Comparison of ENCODE assay signal across 17 cellular contexts in genomic region chr1:902802-903201, GRCh38. TPM values are rescaled to one million over a fixed set of nuclear protein-coding genes. Genes with fewer than 3 reads are reported as not detected.
DNase-seq lines count a peak whose midpoint lies in the region; ATAC-seq, FAIRE-seq and TF ChIP-seq lines count a peak whose summit lies in the region.
"Had no signal": no experiment of that assay in that cellular context is flagged by ENCODE, and none has a peak within 500 bp of the region (broad histone marks: within the 10 kb centered on the region; RNA-seq: fewer than 3 reads in every experiment).

No MANE protein-coding gene starts in this region.

- TF ChIP-seq EP300 in SK-N-SH (IDR thresholded peaks at IDR 0.05; ENCODE audit: borderline replicate concordance in 1 of 2, low read depth in 1 of 2, low read length in 1 of 2), result no peak
- TF ChIP-seq EP300 in K562 (IDR thresholded peaks at IDR 0.05; ENCODE audit: low read length), result no peak

- DNase-seq in SK-N-SH (peak; percentile 3), GM10248 (ENCODE audit: extremely low spot score) (peak; percentile 3), K562 (ENCODE audit: extremely low read depth in 1 of 4, low spot score in 3 of 4) (peak in 1 of 4 experiments; percentile 4), natural killer cell (peak; percentile 11), vagina (ENCODE audit: extremely low spot score in 2 of 2) (no peak), 8988T (no peak)
- no peak for DNase-seq in activated T-helper 1 cell treated with anti-CD3 and anti-CD28 coated beads, Interleukin-12 subunit alpha, Interleukin-12 subunit beta, Interleukin-2, Interleukin-4 antibody, amounts not matched to agents 30 ng/mL and 10 ng/mL and 1 ng/mL, durations not matched to agents 14 hours and 24 hours and 36 hours (ENCODE audit: low spot score)
- DNase-seq: COR-L47, Kasumi-1, NCI-H1930, NCI-H2171, NCI-H774, PC-9 had no signal

- H4K20me1 ChIP-seq in SK-N-SH (ENCODE audit: insufficient read depth) (no peaks in the 10 kb centered on the region), K562 (replicated peaks; ENCODE audit: control insufficient read depth, insufficient read depth, low read length) (no peaks in the 10 kb centered on the region; the same call in 1 of the 2 replicates)

- H3K27ac ChIP-seq in SK-N-SH (ENCODE audit: low read depth in 2 of 2, low read length in 1 of 2), result no peak overlapping the region
- H3K27ac ChIP-seq in K562 (ENCODE audit: extremely low read depth, low read depth, low read length), result no peak overlapping the region
- no peak overlapping the region for H3K27ac ChIP-seq in vagina
- H3K27ac ChIP-seq: 22Rv1, C4-2B, PC-9 had no signal

- peaks cover 16 to 23% of the 10 kb centered on the region in 2 donors for H3K4me1 Mint-ChIP-seq in natural killer cell
- H3K4me1 Mint-ChIP-seq in activated T-helper 1 cell treated with anti-CD3 and anti-CD28 coated beads, Interleukin-12 subunit alpha, Interleukin-12 subunit beta, Interleukin-2, Interleukin-4 antibody, amounts not matched to agents 30 ng/mL and 10 ng/mL and 1 ng/mL, durations not matched to agents 14 hours and 24 hours and 36 hours (ENCODE audit: low read depth), result peaks cover 15% of the 10 kb centered on the region

- POLR2A ChIA-PET in SK-N-SH (lab: Yijun Ruan, JAX) (no interaction called here), GM10248 (lab: Yijun Ruan, JAX) (no interaction called here), K562 (lab: Yijun Ruan, JAX) (interaction anchor here (0.6 kb wide), 1 partner anchor 23 kb away, joined by 3 read pairs; no protein-coding TSS in a partner anchor)

- H3K27ac Mint-ChIP-seq in natural killer cell, result no peak overlapping the region
- no peak overlapping the region for H3K27ac Mint-ChIP-seq in activated T-helper 1 cell treated with anti-CD3 and anti-CD28 coated beads, Interleukin-12 subunit alpha, Interleukin-12 subunit beta, Interleukin-2, Interleukin-4 antibody, amounts not matched to agents 30 ng/mL and 10 ng/mL and 1 ng/mL, durations not matched to agents 14 hours and 24 hours and 36 hours

- H3K4me3 Mint-ChIP-seq in natural killer cell, result no peak overlapping the region
- H3K4me3 Mint-ChIP-seq in activated T-helper 1 cell treated with anti-CD3 and anti-CD28 coated beads, Interleukin-12 subunit alpha, Interleukin-12 subunit beta, Interleukin-2, Interleukin-4 antibody, amounts not matched to agents 30 ng/mL and 10 ng/mL and 1 ng/mL, durations not matched to agents 14 hours and 24 hours and 36 hours, result no peak overlapping the region

- no peak for TF ChIP-seq CTCF in SK-N-SH (IDR thresholded peaks at IDR 0.05)
- no peak for TF ChIP-seq CTCF in GM10248 (IDR thresholded peaks at IDR 0.05; ENCODE audit: control extremely low read depth, extremely low read depth, low read depth, missing control alignments)
- no peak for TF ChIP-seq CTCF in K562 (IDR thresholded peaks at IDR 0.05 in 2 of 3, conservative IDR thresholded peaks at IDR 0.05 in 1 of 3; ENCODE audit: insufficient read depth in 2 of 3, low read depth in 1 of 3, low read length in 3 of 3)
- TF ChIP-seq CTCF in natural killer cell (IDR thresholded peaks at IDR 0.05), result no peak
- no peak for TF ChIP-seq CTCF in vagina (IDR thresholded peaks at IDR 0.05)

- H3K9ac ChIP-seq in SK-N-SH, result no peak overlapping the region
- H3K9ac ChIP-seq in K562 (ENCODE audit: insufficient read depth in 1 of 2, low read depth in 2 of 2, low read length in 2 of 2), result 0 out of 4 replicates have a peak overlapping the region, but pooled peaks of 1 of the 2 experiments have one; percentile 91

- no peaks in the 10 kb centered on the region for H3K36me3 ChIP-seq in SK-N-SH (replicated peaks in 1 of 2; ENCODE audit: control insufficient read depth in 1 of 2, insufficient read depth in 2 of 2, low read length in 1 of 2)
- H3K36me3 ChIP-seq in K562 (ENCODE audit: control insufficient read depth, insufficient read depth, low read length), result no peaks in the 10 kb centered on the region
- no peaks in the 10 kb centered on the region for H3K36me3 ChIP-seq in vagina

- H3K27me3 ChIP-seq in SK-N-SH (ENCODE audit: insufficient read depth), result peaks cover 4% of the 10 kb centered on the region; the same call in 1 of the 2 replicates
- H3K27me3 ChIP-seq in K562 (ENCODE audit: control insufficient read depth in 2 of 2, insufficient read depth in 2 of 2, low read length in 2 of 2), result peaks cover 18 to 32% of the 10 kb centered on the region in 2 experiments
- no peaks in the 10 kb centered on the region for H3K27me3 ChIP-seq in vagina

- WGBS in SK-N-SH (ENCODE audit: low lambda C conversion rate), result 97% methylated on average over 12 of the region's 21 CpGs
- whole genome bisulfite sequencing in K562 (ENCODE audit: insufficient coverage, low coverage, missing lambda C conversion rate), result 82% methylated on average over 21 of the region's 21 CpGs

- no peak for FAIRE-seq in K562 (lab: Jason Lieb, UNC)
- FAIRE-seq: H54 had no signal

- H3K79me2 ChIP-seq in SK-N-SH (ENCODE audit: insufficient read depth) (no peaks in the 10 kb centered on the region), K562 (ENCODE audit: control insufficient read depth, insufficient read depth, low read length) (no peaks in the 10 kb centered on the region)

- TF ChIP-seq POLR2A in K562 (conservative IDR thresholded peaks at IDR 0.05) (no peak), vagina (IDR thresholded peaks at IDR 0.05) (no peak)

- H3K27me3 Mint-ChIP-seq in natural killer cell (ENCODE audit: low read depth in 2 of 2), result peaks cover 10 to 29% of the 10 kb centered on the region in 2 donors
- H3K27me3 Mint-ChIP-seq in activated T-helper 1 cell treated with anti-CD3 and anti-CD28 coated beads, Interleukin-12 subunit alpha, Interleukin-12 subunit beta, Interleukin-2, Interleukin-4 antibody, amounts not matched to agents 30 ng/mL and 10 ng/mL and 1 ng/mL, durations not matched to agents 14 hours and 24 hours and 36 hours (ENCODE audit: insufficient read depth), result peaks cover 46% of the 10 kb centered on the region

- no peaks in the 10 kb centered on the region for H3K36me3 Mint-ChIP-seq in natural killer cell
- H3K36me3 Mint-ChIP-seq in activated T-helper 1 cell treated with anti-CD3 and anti-CD28 coated beads, Interleukin-12 subunit alpha, Interleukin-12 subunit beta, Interleukin-2, Interleukin-4 antibody, amounts not matched to agents 30 ng/mL and 10 ng/mL and 1 ng/mL, durations not matched to agents 14 hours and 24 hours and 36 hours (ENCODE audit: low read depth), result peaks cover 2% of the 10 kb centered on the region

- H2AFZ ChIP-seq in SK-N-SH (ENCODE audit: low read depth) (no peak overlapping the region), K562 (ENCODE audit: low read depth, low read length) (no peak overlapping the region)
- H2AFZ ChIP-seq: PC-9 had no signal

- no peaks in the 10 kb centered on the region for H3K9me2 ChIP-seq in SK-N-SH

- in situ Hi-C loops in K562 (cut with MboI), result no loop called here

- H3K9me3 Mint-ChIP-seq in natural killer cell, result no peaks in the 10 kb centered on the region
- peaks cover 10% of the 10 kb centered on the region for H3K9me3 Mint-ChIP-seq in activated T-helper 1 cell treated with anti-CD3 and anti-CD28 coated beads, Interleukin-12 subunit alpha, Interleukin-12 subunit beta, Interleukin-2, Interleukin-4 antibody, amounts not matched to agents 30 ng/mL and 10 ng/mL and 1 ng/mL, durations not matched to agents 14 hours and 24 hours and 36 hours

- ATAC-seq in SK-N-SH treated with all-trans-retinoic acid at 6 μM for 48 hours (no peak), K562 (no peak), natural killer cell (no peak)

- intact Hi-C loops in K562 (cut with micrococcal nuclease), result no loop called here
- intact Hi-C loops in natural killer cell (cut with micrococcal nuclease), result no loop called here
- intact Hi-C loops in vagina (cut with DNase I), result no loop called here
- intact Hi-C loops in activated T-helper 1 cell treated with anti-CD3 and anti-CD28 coated beads, Interleukin-12 subunit alpha, Interleukin-12 subunit beta, Interleukin-2, Interleukin-4 antibody, amounts not matched to agents 30 ng/mL and 10 ng/mL and 1 ng/mL, durations not matched to agents 14 hours and 24 hours and 36 hours (cut with micrococcal nuclease), result loop anchor here (5.0 kb wide), 1 partner anchor 54 kb away; the partner anchor contains the start of gene NOC2L

- BruUV-seq in K562 (replicated peaks; lab: Mats Ljungman, UMichigan), result TSS peak; percentile 62

- H3K9me3 ChIP-seq in SK-N-SH (no peaks in the 10 kb centered on the region), K562 (replicated peaks; ENCODE audit: control insufficient read depth, insufficient read depth, low read depth, low read length) (no peaks in the 10 kb centered on the region), vagina (no peaks in the 10 kb centered on the region)

- TF ChIP-seq RAD21 in SK-N-SH (IDR thresholded peaks at IDR 0.05; ENCODE audit: low read length) (no peak), K562 (CRISPR knock-in tag; conservative IDR thresholded peaks at IDR 0.05 in 1 of 2, IDR thresholded peaks at IDR 0.05 in 1 of 2) (no peak)

- no peaks in the 10 kb centered on the region for H3F3A ChIP-seq in SK-N-SH (replicated peaks; ENCODE audit: insufficient read depth)

- H3K4me2 ChIP-seq in SK-N-SH, result no peak overlapping the region
- no peak overlapping the region for H3K4me2 ChIP-seq in K562 (ENCODE audit: insufficient read depth, low read length)

- CTCF ChIA-PET in SK-N-SH (lab: Yijun Ruan, JAX) (interaction anchor here (1.0 to 4.7 kb wide), 7 partner anchors 10 to 38 kb away, joined by 3 to 125 read pairs (median 5); no protein-coding TSS in a partner anchor), GM10248 (lab: Yijun Ruan, JAX) (interaction anchor here (1.1 to 4.4 kb wide), 5 partner anchors 10 to 41 kb away, joined by 3 to 34 read pairs (median 3); no protein-coding TSS in a partner anchor), K562 (lab: Yijun Ruan, JAX; ENCODE audit: low intra/inter-chr PET ratio) (no interaction called here)

- H3K9me1 ChIP-seq in K562 (ENCODE audit: control insufficient read depth, insufficient read depth, low read length), result no peaks in the 10 kb centered on the region

- H3K4me3 ChIP-seq in SK-N-SH (ENCODE audit: low read depth in 2 of 2, low read length in 1 of 2) (no peak overlapping the region), K562 (no peak overlapping the region), vagina (no peak overlapping the region)
- H3K4me3 ChIP-seq: PC-9 had no signal

- H3K4me1 ChIP-seq in SK-N-SH (ENCODE audit: control insufficient read depth in 1 of 2, insufficient read depth in 2 of 2, low read depth in 1 of 2, low read length in 1 of 2) (peaks cover 0 to 18% of the 10 kb centered on the region in 2 experiments; a peak in 1 of 4 replicates), K562 (replicated peaks in 1 of 2; ENCODE audit: control insufficient read depth in 2 of 2, insufficient read depth in 2 of 2, low read length in 2 of 2) (peaks cover 12 to 62% of the 10 kb centered on the region in 2 experiments), vagina (peaks cover 10% of the 10 kb centered on the region)

RNA-seq across cellular contexts. Expression of gene SAMD11, which starts 20.9 kb away (rescaled TPM):
- 2.1 and 3.7 TPM in 2 replicates for polyA plus RNA-seq in SK-N-SH (2012; rRNA removed)
- polyA plus RNA-seq in SK-N-SH (2012; cell fraction: cytosol; rRNA removed), result 1.8 and 2.7 TPM in 2 replicates
- polyA plus RNA-seq in SK-N-SH (2012; cell fraction: nucleus; rRNA removed), result 16.3 and 25.0 TPM in 2 replicates
- 0.42 and 1.3 TPM in 2 replicates for total RNA-seq in K562 (2011; cell fraction: chromatin; rRNA removed; ENCODE audit: low replicate concordance)
- total RNA-seq in K562 (2011; cell fraction: nucleolus; rRNA removed), result 1.2 and 1.8 TPM in 2 replicates
- 0.31 and 0.44 TPM in 2 replicates for total RNA-seq in K562 (2011; cell fraction: nucleoplasm; rRNA removed)
- total RNA-seq in K562 (2014; rRNA removed), result 0.41 and 0.82 TPM in 2 replicates
- total RNA-seq in K562 (2014; rRNA removed; fragmentation: Illumina TruSeq; extraction: Trizol), result 0.07 TPM in 1 of 2 replicates, not detected in the other
- total RNA-seq in K562 (2015; rRNA removed; fragmentation: Illumina TruSeq; extraction: Trizol), result 0.11 and 0.26 TPM in 2 replicates
- 0.38 and 0.49 TPM in 2 replicates for total RNA-seq in K562 (2021)
- polyA plus RNA-seq in K562 (2011; rRNA removed), result 0.24 and 0.31 TPM in 2 replicates
- polyA plus RNA-seq in K562 (2011; cell fraction: cytosol; rRNA removed), result 0.37 and 0.73 TPM in 2 replicates
- 1.6 and 3.1 TPM in 2 replicates for polyA plus RNA-seq in K562 (2011; cell fraction: nucleus; rRNA removed)
- polyA plus RNA-seq in K562 (2012), result 0.36 and 0.64 TPM in 2 replicates
- polyA plus RNA-seq in K562 (2014; fragmentation: Illumina TruSeq; extraction: Trizol), result not detected in 2 replicates
- under 1 TPM in 1 of 2 experiments, not detected in 1; 0.08 TPM for polyA plus RNA-seq in K562 (2014; fragmentation: Nextera tagmentation; extraction: Ambion mirVana)
- polyA plus RNA-seq in K562 (2014; rRNA removed), result 0.07 and 0.32 TPM in 2 replicates
- polyA minus RNA-seq in K562 (2011; rRNA and poly(A)+ RNA removed), result not detected in 2 replicates
- polyA minus RNA-seq in K562 (2011; cell fraction: cytosol; rRNA and poly(A)+ RNA removed), result 1.3 and 3.5 TPM in 2 replicates
- polyA minus RNA-seq in K562 (2011; cell fraction: nucleus; rRNA and poly(A)+ RNA removed), result 0.94 and 1.6 TPM in 2 replicates
- not detected for total RNA-seq in natural killer cell
- 33.9 TPM for total RNA-seq in vagina
- not detected in 2 replicates for total RNA-seq in activated T-helper 1 cell treated with anti-CD3 and anti-CD28 coated beads, Interleukin-12 subunit alpha, Interleukin-12 subunit beta, Interleukin-2, Interleukin-4 antibody, amounts not matched to agents 30 ng/mL and 10 ng/mL and 1 ng/mL, durations not matched to agents 14 hours and 24 hours and 36 hours

RNA-seq across cellular contexts. Expression of gene NOC2L, which starts 56.3 kb away (rescaled TPM):
- polyA plus RNA-seq in SK-N-SH (2012; rRNA removed), result 114 and 124 TPM in 2 replicates
- polyA plus RNA-seq in SK-N-SH (2012; cell fraction: cytosol; rRNA removed), result 77.5 and 83.1 TPM in 2 replicates
- polyA plus RNA-seq in SK-N-SH (2012; cell fraction: nucleus; rRNA removed), result 214 and 215 TPM in 2 replicates
- 185 and 348 TPM in 2 replicates for total RNA-seq in K562 (2011; cell fraction: chromatin; rRNA removed; ENCODE audit: low replicate concordance)
- 202 and 208 TPM in 2 replicates for total RNA-seq in K562 (2011; cell fraction: nucleolus; rRNA removed)
- total RNA-seq in K562 (2011; cell fraction: nucleoplasm; rRNA removed), result 191 and 196 TPM in 2 replicates
- total RNA-seq in K562 (2014; rRNA removed), result 363 and 418 TPM in 2 replicates
- total RNA-seq in K562 (2014; rRNA removed; fragmentation: Illumina TruSeq; extraction: Trizol), result 111 and 128 TPM in 2 replicates
- 214 and 216 TPM in 2 replicates for total RNA-seq in K562 (2015; rRNA removed; fragmentation: Illumina TruSeq; extraction: Trizol)
- 407 and 410 TPM in 2 replicates for total RNA-seq in K562 (2021)
- 86.6 and 118 TPM in 2 replicates for polyA plus RNA-seq in K562 (2011; rRNA removed)
- polyA plus RNA-seq in K562 (2011; cell fraction: cytosol; rRNA removed), result 166 and 242 TPM in 2 replicates
- 153 and 201 TPM in 2 replicates for polyA plus RNA-seq in K562 (2011; cell fraction: nucleus; rRNA removed)
- polyA plus RNA-seq in K562 (2012), result 162 and 252 TPM in 2 replicates
- polyA plus RNA-seq in K562 (2014; fragmentation: Illumina TruSeq; extraction: Trizol), result 200 and 279 TPM in 2 replicates
- 1 to 10 TPM; 4.0 to 9.7 TPM for polyA plus RNA-seq in K562 (2014; fragmentation: Nextera tagmentation; extraction: Ambion mirVana)
- polyA plus RNA-seq in K562 (2014; rRNA removed), result 260 and 299 TPM in 2 replicates
- 113 and 170 TPM in 2 replicates for polyA minus RNA-seq in K562 (2011; rRNA and poly(A)+ RNA removed)
- 169 and 187 TPM in 2 replicates for polyA minus RNA-seq in K562 (2011; cell fraction: cytosol; rRNA and poly(A)+ RNA removed)
- polyA minus RNA-seq in K562 (2011; cell fraction: nucleus; rRNA and poly(A)+ RNA removed), result 36.1 and 52.3 TPM in 2 replicates
- total RNA-seq in natural killer cell, result 10 to 100 TPM; 61.4 to 66.0 (median 61.8) TPM
- 42.5 TPM for total RNA-seq in vagina
- total RNA-seq in activated T-helper 1 cell treated with anti-CD3 and anti-CD28 coated beads, Interleukin-12 subunit alpha, Interleukin-12 subunit beta, Interleukin-2, Interleukin-4 antibody, amounts not matched to agents 30 ng/mL and 10 ng/mL and 1 ng/mL, durations not matched to agents 14 hours and 24 hours and 36 hours, result 180 TPM in 2 replicates

RNA-seq across cellular contexts. Expression of gene KLHL17, which starts 57.6 kb away (rescaled TPM):
- polyA plus RNA-seq in SK-N-SH (2012; rRNA removed) (27.3 and 28.1 TPM in 2 replicates), K562 (2011; rRNA removed) (18.6 and 49.7 TPM in 2 replicates), K562 (2014; fragmentation: Illumina TruSeq; extraction: Trizol) (7.2 and 22.1 TPM in 2 replicates), K562 (2014; fragmentation: Nextera tagmentation; extraction: Ambion mirVana) (under 1 TPM; 0.14 to 0.55 TPM), K562 (2014; rRNA removed) (67.3 and 84.8 TPM in 2 replicates)
- polyA plus RNA-seq in SK-N-SH (2012; cell fraction: cytosol; rRNA removed), result 3.6 and 5.7 TPM in 2 replicates
- polyA plus RNA-seq in SK-N-SH (2012; cell fraction: nucleus; rRNA removed), result 220 and 295 TPM in 2 replicates
- 105 and 413 TPM in 2 replicates for total RNA-seq in K562 (2011; cell fraction: chromatin; rRNA removed; ENCODE audit: low replicate concordance)
- 347 and 361 TPM in 2 replicates for total RNA-seq in K562 (2011; cell fraction: nucleolus; rRNA removed)
- 167 and 188 TPM in 2 replicates for total RNA-seq in K562 (2011; cell fraction: nucleoplasm; rRNA removed)
- total RNA-seq in K562 (2014; rRNA removed) (30.7 and 30.8 TPM in 2 replicates), K562 (2014; rRNA removed; fragmentation: Illumina TruSeq; extraction: Trizol) (1.5 and 2.9 TPM in 2 replicates), K562 (2015; rRNA removed; fragmentation: Illumina TruSeq; extraction: Trizol) (13.0 and 16.3 TPM in 2 replicates), K562 (2021) (58.1 and 71.4 TPM in 2 replicates), natural killer cell (10 to 100 TPM; 17.8 to 33.5 (median 22.4) TPM), vagina (19.6 TPM)
- 22.8 and 35.9 TPM in 2 replicates for polyA plus RNA-seq in K562 (2011; cell fraction: cytosol; rRNA removed)
- 819 and 946 TPM in 2 replicates for polyA plus RNA-seq in K562 (2011; cell fraction: nucleus; rRNA removed)
- 31.2 and 45.6 TPM in 2 replicates for polyA plus RNA-seq in K562 (2012)
- polyA minus RNA-seq in K562 (2011; rRNA and poly(A)+ RNA removed), result 3.4 and 5.1 TPM in 2 replicates
- 8.9 and 14.1 TPM in 2 replicates for polyA minus RNA-seq in K562 (2011; cell fraction: cytosol; rRNA and poly(A)+ RNA removed)
- polyA minus RNA-seq in K562 (2011; cell fraction: nucleus; rRNA and poly(A)+ RNA removed), result 72.0 and 97.5 TPM in 2 replicates
- total RNA-seq in activated T-helper 1 cell treated with anti-CD3 and anti-CD28 coated beads, Interleukin-12 subunit alpha, Interleukin-12 subunit beta, Interleukin-2, Interleukin-4 antibody, amounts not matched to agents 30 ng/mL and 10 ng/mL and 1 ng/mL, durations not matched to agents 14 hours and 24 hours and 36 hours, result 47.3 and 49.7 TPM in 2 replicates

Comparison
In these comparisons a context has a peak if more than half of its experiments do, and no peak if none do; other contexts are left out.
1. DNase-seq: peak in SK-N-SH (single experiment), GM10248 (single experiment) and natural killer cell (single experiment); none in vagina (0 of 2), 8988T (single experiment) and activated T-helper 1 cell treated with anti-CD3 and anti-CD28 coated beads, Interleukin-12 subunit alpha, Interleukin-12 subunit beta, Interleukin-2, Interleukin-4 antibody, amounts not matched to agents 30 ng/mL and 10 ng/mL and 1 ng/mL, durations not matched to agents 14 hours and 24 hours and 36 hours (single experiment).
2. RNA of gene SAMD11, which starts 20.9 kb away (total RNA-seq): 33.9 TPM in vagina (single experiment); 0.07 to 1.8 TPM in K562, not detected in activated T-helper 1 cell treated with anti-CD3 and anti-CD28 coated beads, Interleukin-12 subunit alpha, Interleukin-12 subunit beta, Interleukin-2, Interleukin-4 antibody, amounts not matched to agents 30 ng/mL and 10 ng/mL and 1 ng/mL, durations not matched to agents 14 hours and 24 hours and 36 hours and not detected in natural killer cell; every median in the first group is over 10 times any median in the second.